Comparison of ENCODE assay signal across 4 cellular contexts in the genomic region with DNA sequence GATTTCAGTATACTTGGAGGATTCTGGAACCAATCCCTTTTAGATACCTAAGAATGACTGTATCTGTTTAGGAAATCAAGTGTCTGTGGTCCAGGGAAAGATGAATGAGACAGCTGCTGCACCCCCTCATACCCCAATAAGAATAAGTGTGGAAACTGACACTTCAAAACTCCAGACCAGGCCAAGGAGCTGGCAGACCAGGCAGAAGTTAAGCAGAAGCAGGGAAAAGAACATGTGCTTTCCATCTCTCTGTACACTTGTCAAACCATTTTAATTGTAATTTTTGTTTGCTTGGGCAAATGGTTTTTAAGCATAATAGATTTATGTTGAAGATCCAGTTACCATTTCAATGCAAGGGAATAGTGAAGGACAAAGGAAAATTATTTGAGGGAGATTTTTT.
"Had no signal": no experiment of that assay in that cellular context is flagged by ENCODE, and none has a peak within 500 bp of the region (broad histone marks: within the 10 kb centered on the region; RNA-seq: fewer than 3 reads in every experiment).

No MANE protein-coding gene starts in this region.

- H3K9ac ChIP-seq: GM23248 had no signal

- H2AFZ ChIP-seq: GM23248 had no signal

- H3K4me3 ChIP-seq: GM23248 had no signal

- H3K27ac ChIP-seq: GM23248 had no signal

- DNase-seq: GM23248, GOT3, H7, HCEC 1CT had no signal
